In genomic region chr2:171013851-171014250, GRCh38 we compare ENCODE assay signal across 19 cellular contexts.
A peak's percentile ranks its signal among the peaks of the same experiment; 100 is the strongest.
DNase-seq lines count a peak whose midpoint lies in the region; ATAC-seq, FAIRE-seq and TF ChIP-seq lines count a peak whose summit lies in the region.
"Had no signal": no experiment of that assay in that cellular context is flagged by ENCODE, and none has a peak within 500 bp of the region (broad histone marks: within the 10 kb centered on the region; RNA-seq: fewer than 3 reads in every experiment).

No MANE protein-coding gene starts in this region.

- intact Hi-C loops in CD4-positive, alpha-beta T cell (cut with DNase I, micrococcal nuclease): no loop called here

- ATAC-seq in CD4-positive, alpha-beta T cell (ENCODE audit: poor library complexity): no peak
- ATAC-seq in HG03354 (IDR thresholded peaks at IDR 0.05; ENCODE audit: poor library complexity, severe bottlenecking, unreplicated experiment): no peak
- ATAC-seq: GM12878 had no signal

- H3K9me3 ChIP-seq in CD4-positive, alpha-beta T cell (ENCODE audit: control insufficient read depth, low read length): no peaks in the 10 kb centered on the region
- no peaks in the 10 kb centered on the region for H3K9me3 ChIP-seq in adipocyte (ENCODE audit: control insufficient read depth, low read length)

- no peaks in the 10 kb centered on the region for H3K27me3 Mint-ChIP-seq in CD4-positive, alpha-beta T cell
- H3K27me3 Mint-ChIP-seq: CD4-positive, alpha-beta memory T cell had no signal

- H3K27me3 ChIP-seq in CD4-positive, alpha-beta T cell (ENCODE audit: control insufficient read depth, insufficient read depth, low read length): no peaks in the 10 kb centered on the region
- no peaks in the 10 kb centered on the region for H3K27me3 ChIP-seq in adipocyte (replicated peaks; ENCODE audit: control insufficient read depth, insufficient read depth, low read length)

- no peak overlapping the region for H3K9ac ChIP-seq in adipocyte (ENCODE audit: low read length)
- H3K9ac ChIP-seq: GM23248 had no signal

- peaks cover 27% of the 10 kb centered on the region for H3K4me1 Mint-ChIP-seq in CD4-positive, alpha-beta T cell (ENCODE audit: low read depth)

- CTCF ChIA-PET in CD4-positive, alpha-beta T cell (lab: Charles Lee): interaction anchor here (1.9 kb wide), 1 partner anchor 41 kb away, joined by 5 read pairs; no protein-coding TSS in a partner anchor

- no peak overlapping the region for H3K4me3 ChIP-seq in adipocyte (ENCODE audit: low read length)
- H3K4me3 ChIP-seq: GM12878, GM23248 had no signal

- no peak overlapping the region for H3K27ac ChIP-seq in CD4-positive, alpha-beta T cell (ENCODE audit: low read depth, low read length)
- H3K27ac ChIP-seq: C4-2B, GM23248, HL-60 had no signal

- no peak for DNase-seq in CD4-positive, alpha-beta T cell
- DNase-seq in GM19239 (ENCODE audit: insufficient read length, low spot score) (no peak), adipocyte (ENCODE audit: low read depth) (peak; percentile 8), putamen (ENCODE audit: low spot score) (peak; percentile 17), hippocampal formation (lab: John Stamatoyannopoulos, UW) (no peak), frontal cortex (ENCODE audit: low spot score in 2 of 2) (no peak)
- DNase-seq: ACHN; AML-193; Calu3; CD4-positive, alpha-beta memory T cell; DND-41; EL; GM23248; HCEC 1CT had no signal

- H3K9me3 Mint-ChIP-seq in CD4-positive, alpha-beta T cell: no peaks in the 10 kb centered on the region
- H3K9me3 Mint-ChIP-seq: CD4-positive, alpha-beta memory T cell had no signal

- peaks cover 17% of the 10 kb centered on the region for H3K4me1 ChIP-seq in adipocyte (ENCODE audit: control insufficient read depth, insufficient read depth, low read length)

- POLR2A ChIA-PET in CD4-positive, alpha-beta T cell (lab: Charles Lee): no interaction called here

- H3K27ac Mint-ChIP-seq in CD4-positive, alpha-beta T cell: peak overlapping the region; percentile 22

- peak; percentile 64 for FAIRE-seq in GM19239 (lab: Jason Lieb, UNC)
- no peak for FAIRE-seq in frontal cortex (lab: Jason Lieb, UNC)
- FAIRE-seq: A204.1, GM12878 had no signal

- no peak for TF ChIP-seq CTCF in CD4-positive, alpha-beta T cell (IDR thresholded peaks at IDR 0.05)

- H3K36me3 ChIP-seq in adipocyte (ENCODE audit: control insufficient read depth, insufficient read depth, low read length, severe bottlenecking): peaks cover 35% of the 10 kb centered on the region

- no peak overlapping the region for H3K4me3 Mint-ChIP-seq in CD4-positive, alpha-beta T cell
- H3K4me3 Mint-ChIP-seq: CD4-positive, alpha-beta memory T cell had no signal

- peaks cover 59% of the 10 kb centered on the region for H3K36me3 Mint-ChIP-seq in CD4-positive, alpha-beta T cell (ENCODE audit: low read depth)

Comparison
In these comparisons a context has a peak if more than half of its experiments do, and no peak if none do; other contexts are left out.
1. DNase-seq: peak in adipocyte (single experiment) and putamen (single experiment); none in CD4-positive, alpha-beta T cell (0 of 10), GM19239 (single experiment), hippocampal formation (0 of 2) and frontal cortex (0 of 2).